8 cellular contexts compared by ENCODE assay signal in genomic region chr6:10747251-10747972, GRCh38. TPM values are rescaled to one million over a fixed set of nuclear protein-coding genes. Genes with fewer than 3 reads are reported as not detected.
A peak's percentile ranks its signal among the peaks of the same experiment; 100 is the strongest.
DNase-seq lines count a peak whose midpoint lies in the region; ATAC-seq, FAIRE-seq and TF ChIP-seq lines count a peak whose summit lies in the region.

TSS of gene TMEM14B (plus strand) at chr6:10747805. CDS start at chr6:10749246, 1,441 bp downstream.

- no TSS peak for BruUV-seq in A673 (replicated peaks; lab: Mats Ljungman, UMichigan)

- intact Hi-C loops in A673 (cut with micrococcal nuclease; ENCODE audit: unreplicated experiment) (loop anchor here (2.0 kb wide), 1 partner anchor 25 kb away; the partner anchor contains the start of gene TMEM14C), breast epithelium (cut with DNase I; ENCODE audit: low total_unique reads) (no loop called here)

- peak within 1 kb of the TSS; percentile 91 for H3K27ac ChIP-seq in A673 (ENCODE audit: low read depth, low read length, poor library complexity, severe bottlenecking)
- H3K27ac ChIP-seq in VCaP: peak within 1 kb of the TSS; percentile 73
- H3K27ac ChIP-seq in breast epithelium: peak within 1 kb of the TSS; percentile 75 to 84
- H3K27ac ChIP-seq in small intestine (ENCODE audit: low read depth in 1 of 2, low read length in 1 of 2): peak within 1 kb of the TSS; percentile 71 to 76

- DNase-seq in A673 (ENCODE audit: low spot score) (peak; percentile 98), NCI-H2196 (lab: John Stamatoyannopoulos, UW; ENCODE audit: unreplicated experiment) (peak; percentile 100), breast epithelium (ENCODE audit: low spot score in 2 of 2) (peak; percentile 98 to 100), small intestine (peak; percentile 98)

- TF ChIP-seq POLR2A in breast epithelium (IDR thresholded peaks at IDR 0.05): peak; percentile 57

- H3K27me3 ChIP-seq in A673 (replicated peaks; ENCODE audit: insufficient read depth, low read depth, low read length, poor library complexity) (no peaks in the 10 kb centered on the region), breast epithelium (no peaks in the 10 kb centered on the region), small intestine (ENCODE audit: control insufficient read depth in 2 of 2, insufficient read depth in 2 of 2, low read length in 2 of 2) (no peaks in the 10 kb centered on the region)

- CTCF ChIA-PET in A673 (lab: Charles Lee): interaction anchor here (0.7 kb wide), 1 partner anchor 17 kb away, joined by 8 read pairs; no protein-coding TSS in a partner anchor

- H3K4me1 ChIP-seq in A673 (ENCODE audit: insufficient read depth, low read length, poor library complexity, severe bottlenecking) (peaks cover 8% of the 10 kb centered on the region), breast epithelium (peaks cover 0 to 11% of the 10 kb centered on the region in 2 donors), small intestine (ENCODE audit: control insufficient read depth in 2 of 2, insufficient read depth in 1 of 2, low read depth in 1 of 2, low read length in 1 of 2) (peaks cover 3 to 7% of the 10 kb centered on the region in 2 donors)

- ATAC-seq in GM18868 (IDR thresholded peaks at IDR 0.05; ENCODE audit: unreplicated experiment) (peak; percentile 97), HG03108 (IDR thresholded peaks at IDR 0.05; ENCODE audit: unreplicated experiment) (peak; percentile 95)

- TF ChIP-seq CTCF in A673 (conservative IDR thresholded peaks at IDR 0.05; ENCODE audit: low read depth, low read length) (no peak), VCaP (conservative IDR thresholded peaks at IDR 0.05) (no peak), breast epithelium (IDR thresholded peaks at IDR 0.05) (no peak)

- H3K4me3 ChIP-seq in A673 (ENCODE audit: low read depth, low read length, poor library complexity, severe bottlenecking): peak within 1 kb of the TSS; percentile 89
- peak within 1 kb of the TSS; percentile 57 to 77 (median 69) for H3K4me3 ChIP-seq in breast epithelium
- H3K4me3 ChIP-seq in iPS-18c (ENCODE audit: insufficient read depth, low read depth, low read length): peak within 1 kb of the TSS; percentile 90
- peak within 1 kb of the TSS; percentile 66 to 78 for H3K4me3 ChIP-seq in small intestine (ENCODE audit: low read depth in 1 of 2, low read length in 2 of 2)

- H3K9me3 ChIP-seq in A673 (ENCODE audit: low read depth, low read length, poor library complexity, severe bottlenecking): no peaks in the 10 kb centered on the region
- no peaks in the 10 kb centered on the region for H3K9me3 ChIP-seq in breast epithelium
- H3K9me3 ChIP-seq in iPS-18c (ENCODE audit: control insufficient read depth, insufficient read depth, low read length): peaks cover 3% of the 10 kb centered on the region
- no peaks in the 10 kb centered on the region for H3K9me3 ChIP-seq in small intestine (ENCODE audit: control insufficient read depth, low read depth)

- POLR2A ChIA-PET in A673 (lab: Charles Lee; ENCODE audit: low non-redundant PET): no interaction called here

- 1% methylated on average over 51 to 52 of the region's 52 CpGs for WGBS in small intestine, 3 donors

- FAIRE-seq in small intestine (lab: Jason Lieb, UNC): no peak

- H3K36me3 ChIP-seq in A673 (ENCODE audit: insufficient read depth, low read length, poor library complexity, severe bottlenecking) (peaks cover 14% of the 10 kb centered on the region), breast epithelium (no peaks in the 10 kb centered on the region), small intestine (ENCODE audit: control insufficient read depth in 2 of 2, insufficient read depth in 2 of 2, low read length in 2 of 2) (no peaks in the 10 kb centered on the region)

RNA-seq across cellular contexts. Expression of gene TMEM14B, which starts in this region (rescaled TPM):
- 90.7 and 94.6 TPM in 2 replicates for total RNA-seq in A673 (2021)
- total RNA-seq in breast epithelium: 100 to 1,000 TPM in 1 of 3 donors, 10 to 100 TPM in 2; 65.7 to 102 (median 76.4) TPM
- 10 to 100 TPM; 50.8 to 64.1 (median 63.0) TPM for polyA plus RNA-seq in small intestine

Comparison
In these comparisons a context has a peak if more than half of its experiments do, and no peak if none do; other contexts are left out.
1. Peak in every context shown above with its lines: DNase-seq, ATAC-seq, H3K4me3 ChIP-seq and H3K27ac ChIP-seq.